Comparison of ENCODE assay signal across 6 cellular contexts in genomic region chr9:35748239-35748857, GRCh38. TPM values are rescaled to one million over a fixed set of nuclear protein-coding genes. Genes with fewer than 3 reads are reported as not detected.
DNase-seq lines count a peak whose midpoint lies in the region; ATAC-seq and TF ChIP-seq lines count a peak whose summit lies in the region.

No MANE protein-coding gene starts in this region.

- peaks cover 2 to 44% of the 10 kb centered on the region in 2 donors for H3K36me3 ChIP-seq in left lung

- TF ChIP-seq CTCF in WI38 (IDR thresholded peaks at IDR 0.05; ENCODE audit: low read depth, low read length) (no peak), left lung (IDR thresholded peaks at IDR 0.05) (no peak)

- H3K4me3 ChIP-seq in WI38 (ENCODE audit: low read depth, low read length): peak overlapping the region; percentile 70
- peak overlapping the region; percentile 83 to 93 for H3K4me3 ChIP-seq in left lung

- intact Hi-C loops in left lung (cut with DNase I): no loop called here

- H3K27ac ChIP-seq in left lung: peak overlapping the region; percentile 90 to 91

- no peak for DNase-seq in left lung
- no peak for DNase-seq in SKM-1 treated with dmso at 0.1 percent for 144 hours (lab: John Stamatoyannopoulos, UW; ENCODE audit: unreplicated experiment)
- no peak for DNase-seq in HK-2 (ENCODE audit: unreplicated experiment)
- DNase-seq in activated CD8-positive, alpha-beta memory T cell treated with anti-CD3 and anti-CD28 coated beads for 24 hours: no peak

- H3K9me3 ChIP-seq in left lung: no peaks in the 10 kb centered on the region

- no peaks in the 10 kb centered on the region for H3K27me3 ChIP-seq in left lung

- ATAC-seq in GM19438 (IDR thresholded peaks at IDR 0.05; ENCODE audit: low read depth, unreplicated experiment): peak; percentile 2
- ATAC-seq in left lung: no peak

- H3K4me1 ChIP-seq in left lung: peaks cover 28 to 65% of the 10 kb centered on the region in 2 donors

RNA-seq across cellular contexts. Expression of gene GBA2, which starts 0.7 kb away (rescaled TPM):
- total RNA-seq in left lung: 10 to 100 TPM; 63.3 to 71.4 TPM

RNA-seq across cellular contexts. Expression of gene RGP1, which starts 0.7 kb away (rescaled TPM):
- 10 to 100 TPM; 26.9 to 30.3 TPM for total RNA-seq in left lung

RNA-seq across cellular contexts. Expression of gene MSMP, which starts 5.7 kb away (rescaled TPM):
- 1 to 10 TPM in 1 of 2 donors, not detected in 1; 1.1 TPM for total RNA-seq in left lung

RNA-seq across cellular contexts. Expression of gene CREB3, which starts 15.9 kb away (rescaled TPM):
- total RNA-seq in left lung: 10 to 100 TPM; 39.3 to 42.4 TPM

RNA-seq across cellular contexts. Expression of gene TLN1, which starts 16.4 kb away (rescaled TPM):
- total RNA-seq in left lung: 100 to 1,000 TPM; 314 to 471 TPM
